Comparison of ENCODE assay signal across 20 cellular contexts in the genomic region with DNA sequence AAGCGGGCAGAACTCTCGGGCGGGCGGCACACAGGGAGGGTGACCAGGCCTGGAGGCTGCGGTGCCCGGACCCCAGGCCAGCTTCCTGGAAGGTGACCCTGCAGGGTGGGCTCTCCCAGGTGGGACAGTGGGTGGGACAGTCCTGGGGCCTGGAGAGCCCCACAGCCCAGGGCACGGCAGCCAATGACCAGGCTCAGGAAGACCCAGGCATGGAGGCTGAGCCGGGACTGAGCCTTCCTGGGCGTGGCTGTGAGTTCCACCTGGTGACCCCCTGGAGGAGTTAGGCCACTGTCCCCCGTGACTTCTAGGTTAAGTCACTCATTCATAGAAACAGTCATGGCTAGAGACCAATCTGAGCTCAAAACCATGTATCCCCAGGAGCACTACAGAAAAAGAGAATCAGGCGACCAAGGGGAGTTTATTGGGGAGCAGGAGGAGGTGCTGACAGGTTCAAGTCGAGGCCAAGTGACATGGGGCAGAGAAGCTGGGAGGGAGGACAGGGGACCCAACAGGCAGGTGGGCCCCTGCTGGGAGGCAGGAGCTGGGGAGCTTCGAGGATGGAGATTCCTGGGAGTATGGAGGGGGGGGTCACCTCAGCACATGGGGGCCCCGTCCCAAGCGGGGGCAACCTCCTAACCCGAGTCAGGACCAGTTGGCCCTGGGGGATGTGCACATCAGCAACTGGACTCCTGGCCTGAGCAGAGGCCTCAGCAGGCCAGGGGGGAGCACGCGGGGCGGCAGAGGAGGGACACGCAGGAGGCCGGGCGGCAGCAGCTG. TPM values are rescaled to one million over a fixed set of nuclear protein-coding genes. Genes with fewer than 3 reads are reported as not detected.
DNase-seq lines count a peak whose midpoint lies in the region; ATAC-seq and TF ChIP-seq lines count a peak whose summit lies in the region.
"Had no signal": no experiment of that assay in that cellular context is flagged by ENCODE, and none has a peak within 500 bp of the region (broad histone marks: within the 10 kb centered on the region; RNA-seq: fewer than 3 reads in every experiment).

No MANE protein-coding gene starts in this region.

- H3K36me3 ChIP-seq in right atrium auricular region = no peaks in the 10 kb centered on the region
- H3K36me3 ChIP-seq: BE2C had no signal

- DNase-seq in right atrium auricular region (ENCODE audit: low spot score) (peak; percentile 26), Right ventricle myocardium superior (no peak), islet precursor cell (peak; percentile 35), posterior vena cava (ENCODE audit: low spot score) (peak; percentile 55)
- DNase-seq in activated naive CD4-positive, alpha-beta T cell treated with anti-CD3 and anti-CD28 coated beads for 36 hours = no peak
- no peak for DNase-seq in T-helper 2 cell treated with Interferon-gamma antibody and Interleukin-4, amounts not matched to agents 5 μg/mL and 100 μg/mL, for 36 hours (ENCODE audit: low spot score)
- DNase-seq: BE2C, Caco-2, EL, GOT3, HFFc6, IMR-90, NCI-H1417 treated with DMSO at 0.1 percent for 48 hours, NCI-H187 treated with DMSO at 0.1 percent for 48 hours, PC-3, RPMI8226, SIG-M5 had no signal

- H3K9me3 Mint-ChIP-seq in activated naive CD4-positive, alpha-beta T cell treated with anti-CD3 and anti-CD28 coated beads for 36 hours = peaks cover 32% of the 10 kb centered on the region
- H3K9me3 Mint-ChIP-seq in T-helper 2 cell treated with Interferon-gamma antibody and Interleukin-4, amounts not matched to agents 5 μg/mL and 100 μg/mL, for 36 hours = peaks cover 49% of the 10 kb centered on the region

- H3K27ac Mint-ChIP-seq in activated naive CD4-positive, alpha-beta T cell treated with anti-CD3 and anti-CD28 coated beads for 36 hours = no peak overlapping the region
- H3K27ac Mint-ChIP-seq in T-helper 2 cell treated with Interferon-gamma antibody and Interleukin-4, amounts not matched to agents 5 μg/mL and 100 μg/mL, for 36 hours = no peak overlapping the region
- H3K27ac Mint-ChIP-seq: CD4-positive, alpha-beta T cell; HFFc6 had no signal

- no peaks in the 10 kb centered on the region for H3K4me1 ChIP-seq in right atrium auricular region
- H3K4me1 ChIP-seq: BE2C, Caco-2 had no signal

- H3K27me3 Mint-ChIP-seq in activated naive CD4-positive, alpha-beta T cell treated with anti-CD3 and anti-CD28 coated beads for 36 hours (ENCODE audit: low read depth) = no peaks in the 10 kb centered on the region
- H3K27me3 Mint-ChIP-seq in T-helper 2 cell treated with Interferon-gamma antibody and Interleukin-4, amounts not matched to agents 5 μg/mL and 100 μg/mL, for 36 hours (ENCODE audit: low read depth) = no peaks in the 10 kb centered on the region

- H3K27ac ChIP-seq in right atrium auricular region = no peak overlapping the region

- peaks cover 0 to 23% of the 10 kb centered on the region in 2 donors for H3K9me3 ChIP-seq in right atrium auricular region
- H3K9me3 ChIP-seq: BE2C had no signal

- CTCF ChIA-PET in activated naive CD4-positive, alpha-beta T cell treated with anti-CD3 and anti-CD28 coated beads for 36 hours (lab: Charles Lee) = no interaction called here

- no peak overlapping the region for H3K4me3 ChIP-seq in right atrium auricular region

- no peaks in the 10 kb centered on the region for H3K27me3 ChIP-seq in right atrium auricular region

- no peak overlapping the region for H3K4me3 Mint-ChIP-seq in activated naive CD4-positive, alpha-beta T cell treated with anti-CD3 and anti-CD28 coated beads for 36 hours
- H3K4me3 Mint-ChIP-seq in T-helper 2 cell treated with Interferon-gamma antibody and Interleukin-4, amounts not matched to agents 5 μg/mL and 100 μg/mL, for 36 hours = no peak overlapping the region
- H3K4me3 Mint-ChIP-seq: HFFc6 had no signal

- H3K4me1 Mint-ChIP-seq in activated naive CD4-positive, alpha-beta T cell treated with anti-CD3 and anti-CD28 coated beads for 36 hours (ENCODE audit: low read depth) = peaks cover 10% of the 10 kb centered on the region
- peaks cover 4% of the 10 kb centered on the region for H3K4me1 Mint-ChIP-seq in T-helper 2 cell treated with Interferon-gamma antibody and Interleukin-4, amounts not matched to agents 5 μg/mL and 100 μg/mL, for 36 hours (ENCODE audit: low read depth)

- H3K36me3 Mint-ChIP-seq in activated naive CD4-positive, alpha-beta T cell treated with anti-CD3 and anti-CD28 coated beads for 36 hours (ENCODE audit: low read depth) = peaks cover 1% of the 10 kb centered on the region
- peaks cover 1% of the 10 kb centered on the region for H3K36me3 Mint-ChIP-seq in T-helper 2 cell treated with Interferon-gamma antibody and Interleukin-4, amounts not matched to agents 5 μg/mL and 100 μg/mL, for 36 hours (ENCODE audit: low read depth)

- TF ChIP-seq CTCF in right atrium auricular region (IDR thresholded peaks at IDR 0.05) = no peak

- ATAC-seq in Right ventricle myocardium superior (ENCODE audit: poor library complexity) = no peak
- ATAC-seq in HG03342 (IDR thresholded peaks at IDR 0.05; ENCODE audit: unreplicated experiment) = no peak

- intact Hi-C loops in Right ventricle myocardium superior (cut with DNase I) = no loop called here
- intact Hi-C loops in posterior vena cava (cut with DNase I) = no loop called here
- intact Hi-C loops in activated naive CD4-positive, alpha-beta T cell treated with anti-CD3 and anti-CD28 coated beads for 36 hours (cut with micrococcal nuclease) = no loop called here

RNA-seq across cellular contexts. Expression of gene KRTAP10-5, which starts 1.2 kb away (rescaled TPM):
- total RNA-seq in right atrium auricular region (not detected), Right ventricle myocardium superior (not detected), posterior vena cava (not detected)
- not detected for total RNA-seq in activated naive CD4-positive, alpha-beta T cell treated with anti-CD3 and anti-CD28 coated beads for 36 hours
- total RNA-seq: Caco-2; CD4-positive, alpha-beta T cell; HFFc6; IMR-90; M059J; PC-3 had no signal

RNA-seq across cellular contexts. Expression of gene KRTAP10-4, which starts 5.7 kb away (rescaled TPM):
- total RNA-seq in right atrium auricular region = not detected
- not detected for total RNA-seq in Right ventricle myocardium superior
- not detected for total RNA-seq in posterior vena cava
- total RNA-seq in activated naive CD4-positive, alpha-beta T cell treated with anti-CD3 and anti-CD28 coated beads for 36 hours = not detected
- total RNA-seq: Caco-2; CD4-positive, alpha-beta T cell; HFFc6; IMR-90; M059J; PC-3 had no signal

RNA-seq across cellular contexts. Expression of gene KRTAP10-6, which starts 13.1 kb away (rescaled TPM):
- total RNA-seq in right atrium auricular region (not detected), Right ventricle myocardium superior (not detected), posterior vena cava (not detected)
- not detected for total RNA-seq in activated naive CD4-positive, alpha-beta T cell treated with anti-CD3 and anti-CD28 coated beads for 36 hours
- total RNA-seq: Caco-2; CD4-positive, alpha-beta T cell; HFFc6; IMR-90; M059J; PC-3 had no signal

RNA-seq across cellular contexts. Expression of gene KRTAP10-3, which starts 20.6 kb away (rescaled TPM):
- not detected for total RNA-seq in right atrium auricular region
- total RNA-seq in Right ventricle myocardium superior = not detected
- total RNA-seq in posterior vena cava = not detected
- total RNA-seq in activated naive CD4-positive, alpha-beta T cell treated with anti-CD3 and anti-CD28 coated beads for 36 hours = not detected
- total RNA-seq: Caco-2; CD4-positive, alpha-beta T cell; HFFc6; IMR-90; M059J; PC-3 had no signal

RNA-seq across cellular contexts. Expression of gene KRTAP10-7, which starts 21.2 kb away (rescaled TPM):
- total RNA-seq in right atrium auricular region = not detected
- not detected for total RNA-seq in Right ventricle myocardium superior
- not detected for total RNA-seq in posterior vena cava
- not detected for total RNA-seq in activated naive CD4-positive, alpha-beta T cell treated with anti-CD3 and anti-CD28 coated beads for 36 hours
- total RNA-seq: Caco-2; CD4-positive, alpha-beta T cell; HFFc6; IMR-90; M059J; PC-3 had no signal

Comparison
In these comparisons a context has a peak if more than half of its experiments do, and no peak if none do; other contexts are left out.
1. DNase-seq: peak in right atrium auricular region (single experiment), islet precursor cell (single experiment) and posterior vena cava (single experiment); none in Right ventricle myocardium superior (single experiment), activated naive CD4-positive, alpha-beta T cell treated with anti-CD3 and anti-CD28 coated beads for 36 hours (single experiment) and T-helper 2 cell treated with Interferon-gamma antibody and Interleukin-4, amounts not matched to agents 5 μg/mL and 100 μg/mL, for 36 hours (single experiment).